In the genomic region with DNA sequence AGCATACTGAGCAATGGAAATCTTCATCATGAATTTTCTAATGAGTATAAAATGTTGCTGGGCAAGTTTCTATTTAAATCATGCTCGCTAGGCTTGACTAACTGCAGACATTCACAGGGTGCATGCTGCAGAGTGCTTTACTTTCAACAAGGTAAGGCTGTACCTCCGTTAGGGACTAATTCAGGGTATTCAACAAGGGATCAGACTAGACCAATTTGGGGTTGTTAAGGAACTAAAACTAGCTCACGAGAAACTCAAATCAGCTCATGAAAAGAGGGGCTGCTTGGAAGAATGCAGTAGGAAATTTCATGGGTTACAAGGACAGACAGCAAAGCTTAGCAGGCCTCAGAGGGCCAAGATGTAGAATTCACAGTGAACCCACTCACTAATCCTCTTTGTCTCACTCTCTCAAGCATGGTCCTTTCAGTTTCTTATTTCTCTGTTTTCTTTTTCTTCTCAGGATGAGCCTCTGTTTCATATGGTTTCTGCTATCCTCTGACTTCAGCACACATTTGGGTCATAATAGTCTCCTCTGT, we compare ENCODE assay signal across 9 cellular contexts. TPM values are rescaled to one million over a fixed set of nuclear protein-coding genes. Genes with fewer than 3 reads are reported as not detected.
DNase-seq lines count a peak whose midpoint lies in the region; ATAC-seq, FAIRE-seq and TF ChIP-seq lines count a peak whose summit lies in the region.
"Had no signal": no experiment of that assay in that cellular context is flagged by ENCODE, and none has a peak within 500 bp of the region (broad histone marks: within the 10 kb centered on the region; RNA-seq: fewer than 3 reads in every experiment).

No MANE protein-coding gene starts in this region.

- peaks cover 0 to 5% (median 2%) of the 10 kb centered on the region in 7 donors for H3K9me3 Mint-ChIP-seq in CD14-positive monocyte

- no peak overlapping the region for H3K4me3 Mint-ChIP-seq in CD14-positive monocyte

- no peaks in the 10 kb centered on the region for H3K36me3 ChIP-seq in bronchial epithelial cell (ENCODE audit: control insufficient read depth, insufficient read depth, low read length)

- no peaks in the 10 kb centered on the region for H3K27me3 ChIP-seq in bronchial epithelial cell (ENCODE audit: control insufficient read depth, insufficient read depth, low read length)

- TF ChIP-seq CTCF in bronchial epithelial cell (IDR thresholded peaks at IDR 0.05; ENCODE audit: insufficient read depth, low read length, severe bottlenecking), result no peak
- TF ChIP-seq CTCF in CD14-positive monocyte (IDR thresholded peaks at IDR 0.05), result no peak

- no peaks in the 10 kb centered on the region for H3K4me1 Mint-ChIP-seq in CD14-positive monocyte

- no peak overlapping the region for H3K27ac Mint-ChIP-seq in CD14-positive monocyte

- peak; percentile 82 for DNase-seq in bronchial epithelial cell (ENCODE audit: low read depth)
- DNase-seq in CD14-positive monocyte (ENCODE audit: low spot score), result no peak
- no peak for DNase-seq in NCI-H2029 (lab: John Stamatoyannopoulos, UW)
- no peak for DNase-seq in NCI-H748 (lab: John Stamatoyannopoulos, UW; ENCODE audit: unreplicated experiment)
- no peak for DNase-seq in cardiac septum (ENCODE audit: low spot score)
- DNase-seq: kidney glomerular epithelial cell had no signal

- peak overlapping the region; percentile 1 for H3K4me3 ChIP-seq in bronchial epithelial cell (ENCODE audit: low read depth, low read length)

- ATAC-seq in GM18499 (IDR thresholded peaks at IDR 0.05; ENCODE audit: insufficient read depth, unreplicated experiment) (peak; percentile 66), GM21447 (IDR thresholded peaks at IDR 0.05; ENCODE audit: unreplicated experiment) (peak; percentile 77), HG03196 (IDR thresholded peaks at IDR 0.05; ENCODE audit: unreplicated experiment) (peak; percentile 73)

- no peaks in the 10 kb centered on the region for H3K36me3 Mint-ChIP-seq in CD14-positive monocyte

- intact Hi-C loops in CD14-positive monocyte (cut with micrococcal nuclease) (no loop called here), cardiac septum (cut with DNase I) (no loop called here)

- H3K27me3 Mint-ChIP-seq in CD14-positive monocyte (ENCODE audit: low read depth in 3 of 3), result no peaks in the 10 kb centered on the region

- FAIRE-seq in bronchial epithelial cell (lab: Jason Lieb, UNC), result no peak

RNA-seq across cellular contexts. Expression of a gene that starts 2.2 kb away (rescaled TPM):
- under 0.01 and 0.77 TPM in 2 replicates for total RNA-seq in bronchial epithelial cell
- polyA plus RNA-seq in CD14-positive monocyte, result not detected
- total RNA-seq in cardiac septum, result 0.05 TPM
